Comparison of ENCODE assay signal across 8 cellular contexts in the genomic region with DNA sequence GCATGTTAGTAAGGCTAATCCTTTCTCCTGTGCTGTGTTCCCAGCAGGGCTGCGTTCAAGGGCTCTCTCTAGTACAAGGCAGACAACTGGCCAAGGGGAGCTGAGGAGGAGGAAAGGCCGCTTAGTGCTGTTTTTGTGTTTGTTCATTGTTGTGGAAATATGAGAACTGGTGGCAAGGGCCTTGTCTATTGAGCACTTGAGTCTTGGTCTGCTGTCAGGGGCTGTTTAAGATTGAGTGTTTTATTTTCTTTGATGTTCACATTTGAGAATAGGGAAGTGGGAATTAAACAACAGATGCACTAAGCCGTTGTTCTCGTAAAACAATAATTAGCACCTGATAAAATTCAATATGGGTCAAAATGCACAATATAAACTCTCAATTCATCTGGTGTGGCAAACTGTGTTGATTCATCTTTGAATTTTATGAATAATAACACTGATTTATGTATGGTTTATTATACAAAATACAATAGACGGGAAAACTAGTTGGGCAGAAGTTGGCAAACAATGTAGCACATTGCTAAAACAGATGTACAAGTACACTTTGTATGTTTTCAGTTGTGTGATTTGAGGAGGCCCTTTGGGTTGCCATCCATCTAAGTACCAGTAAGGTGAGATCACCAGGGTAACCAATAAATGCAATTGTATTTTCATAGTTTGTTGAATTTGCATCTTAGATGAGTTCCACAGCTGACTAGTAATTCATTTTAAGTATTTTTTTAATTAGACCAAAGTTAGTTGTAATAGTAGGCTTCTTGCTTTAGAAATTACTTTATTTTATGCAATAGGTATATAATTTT.
DNase-seq lines count a peak whose midpoint lies in the region; ATAC-seq and TF ChIP-seq lines count a peak whose summit lies in the region.

No MANE protein-coding gene starts in this region.

- CTCF ChIA-PET in OCI-LY7 (lab: Charles Lee; ENCODE audit: unreplicated experiment): interaction anchor here (0.9 to 1.9 kb wide), 5 partner anchors 10 to 83 kb away, joined by 3 to 6 read pairs (median 5); no protein-coding TSS in a partner anchor

- peak overlapping the region; percentile 76 for H3K4me2 ChIP-seq in OCI-LY7 (ENCODE audit: low read length)

- no peak for ATAC-seq in activated T-cell treated with anti-CD3 and anti-CD28 coated beads, Interleukin-2, amount 50 U/mL, for 4 hours
- peak; percentile 3 for ATAC-seq in HG03378 (IDR thresholded peaks at IDR 0.05; ENCODE audit: unreplicated experiment)
- ATAC-seq in stimulated activated naive B cell treated with anti-CD40 and anti-IgM and Interleukin-4, amounts not matched to agents 10 μg/mL and 1 μg/mL and 100 μg/mL, for 72 hours (replicated peaks): peak; percentile 68 to 80

- no peaks in the 10 kb centered on the region for H3K9me2 ChIP-seq in OCI-LY7 (ENCODE audit: insufficient read depth, low read length)

- peaks cover 87% of the 10 kb centered on the region for H3K4me1 ChIP-seq in OCI-LY7 (ENCODE audit: insufficient read depth, low read length, poor library complexity, severe bottlenecking)

- H2AFZ ChIP-seq in OCI-LY7 (ENCODE audit: low read length): no peak overlapping the region; the same call in 1 of the 2 replicates

- H3K9me3 ChIP-seq in OCI-LY7 (ENCODE audit: low read length): peaks cover 9% of the 10 kb centered on the region; the same call in 1 of the 2 replicates

- peaks cover 68% of the 10 kb centered on the region; the same call in 1 of the 2 replicates for H3K79me2 ChIP-seq in OCI-LY7 (ENCODE audit: insufficient read depth, low read depth, low read length)

- peak overlapping the region; percentile 12 for H3K27ac Mint-ChIP-seq in activated T-cell treated with anti-CD3 and anti-CD28 coated beads, Interleukin-2, amount 50 U/mL, for 24 hours
- peak overlapping the region; percentile 98 for H3K27ac Mint-ChIP-seq in stimulated activated naive B cell treated with anti-CD40 and anti-IgM and Interleukin-4, amounts not matched to agents 10 μg/mL and 1 μg/mL and 100 μg/mL, for 72 hours

- intact Hi-C loops in OCI-LY7 (cut with micrococcal nuclease; ENCODE audit: unreplicated experiment): loop anchor here (1.0 to 2.0 kb wide), 6 partner anchors 23 to 244 kb away; no protein-coding TSS in a partner anchor

- H4K20me1 ChIP-seq in OCI-LY7 (ENCODE audit: insufficient read depth, low read length): no peaks in the 10 kb centered on the region

- H3K9me3 Mint-ChIP-seq in activated T-cell treated with anti-CD3 and anti-CD28 coated beads, Interleukin-2, amount 50 U/mL, for 24 hours: no peaks in the 10 kb centered on the region
- H3K9me3 Mint-ChIP-seq in activated T-cell treated with anti-CD3 and anti-CD28 coated beads, Interleukin-2, amount 50 U/mL, for 4 hours: no peaks in the 10 kb centered on the region
- peaks cover 2 to 5% of the 10 kb centered on the region in 2 donors for H3K9me3 Mint-ChIP-seq in stimulated activated naive B cell treated with anti-CD40 and anti-IgM and Interleukin-4, amounts not matched to agents 10 μg/mL and 1 μg/mL and 100 μg/mL, for 72 hours

- POLR2A ChIA-PET in OCI-LY7 (lab: Charles Lee): interaction anchor here (0.7 to 10.8 kb wide), 25 partner anchors 10 to 291 kb away, joined by 3 to 290 read pairs (median 6); a partner anchor contains a TSS

- BruUV-seq in OCI-LY7 (replicated peaks; lab: Mats Ljungman, UMichigan): TSS peak; percentile 19

- peak overlapping the region; percentile 35 for H3K4me3 ChIP-seq in OCI-LY7 (ENCODE audit: low read depth, low read length, poor library complexity, severe bottlenecking)

- peaks cover 8% of the 10 kb centered on the region for H3K4me1 Mint-ChIP-seq in activated T-cell treated with anti-CD3 and anti-CD28 coated beads, Interleukin-2, amount 50 U/mL, for 24 hours (ENCODE audit: low read depth)
- H3K4me1 Mint-ChIP-seq in activated T-cell treated with anti-CD3 and anti-CD28 coated beads, Interleukin-2, amount 50 U/mL, for 4 hours (ENCODE audit: low read depth): peaks cover 5% of the 10 kb centered on the region
- H3K4me1 Mint-ChIP-seq in stimulated activated naive B cell treated with anti-CD40 and anti-IgM and Interleukin-4, amounts not matched to agents 10 μg/mL and 1 μg/mL and 100 μg/mL, for 72 hours: peaks cover 26 to 61% of the 10 kb centered on the region in 2 donors

- DNase-seq in activated T-cell treated with anti-CD3 and anti-CD28 coated beads, Interleukin-2, amount 50 U/mL, for 24 hours: no peak
- DNase-seq in activated T-cell treated with anti-CD3 and anti-CD28 coated beads, Interleukin-2, amount 50 U/mL, for 4 hours: no peak
- DNase-seq in OCI-LY7 (ENCODE audit: low spot score) (peak; percentile 97), OCI-M2 (lab: John Stamatoyannopoulos, UW; ENCODE audit: unreplicated experiment) (no peak)
- DNase-seq in stimulated activated naive B cell treated with anti-CD40 and anti-IgM and Interleukin-4, amounts not matched to agents 10 μg/mL and 1 μg/mL and 100 μg/mL, for 72 hours: no peak
- DNase-seq in activated effector memory CD4-positive, alpha-beta T cell treated with Interleukin-2 at 50 U/mL for 16 hours: no peak
- no peak for DNase-seq in activated effector memory CD4-positive, alpha-beta T cell treated with anti-CD3 and anti-CD28 coated beads, Interleukin-2, amount 50 U/mL, for 16 hours

- peaks cover 37% of the 10 kb centered on the region for H3K36me3 Mint-ChIP-seq in activated T-cell treated with anti-CD3 and anti-CD28 coated beads, Interleukin-2, amount 50 U/mL, for 24 hours (ENCODE audit: low read depth)
- H3K36me3 Mint-ChIP-seq in activated T-cell treated with anti-CD3 and anti-CD28 coated beads, Interleukin-2, amount 50 U/mL, for 4 hours (ENCODE audit: insufficient read depth): peaks cover 11% of the 10 kb centered on the region
- peaks cover 10 to 26% of the 10 kb centered on the region in 2 donors for H3K36me3 Mint-ChIP-seq in stimulated activated naive B cell treated with anti-CD40 and anti-IgM and Interleukin-4, amounts not matched to agents 10 μg/mL and 1 μg/mL and 100 μg/mL, for 72 hours

- no peak for TF ChIP-seq CTCF in OCI-LY7 (conservative IDR thresholded peaks at IDR 0.05; ENCODE audit: low read length)

- H3K27ac ChIP-seq in OCI-LY7 (ENCODE audit: low read depth, low read length, poor library complexity, severe bottlenecking): peak overlapping the region; percentile 98

- no peak overlapping the region for H3K4me3 Mint-ChIP-seq in activated T-cell treated with anti-CD3 and anti-CD28 coated beads, Interleukin-2, amount 50 U/mL, for 24 hours
- no peak overlapping the region for H3K4me3 Mint-ChIP-seq in activated T-cell treated with anti-CD3 and anti-CD28 coated beads, Interleukin-2, amount 50 U/mL, for 4 hours
- peak overlapping the region; percentile 71 to 78 for H3K4me3 Mint-ChIP-seq in stimulated activated naive B cell treated with anti-CD40 and anti-IgM and Interleukin-4, amounts not matched to agents 10 μg/mL and 1 μg/mL and 100 μg/mL, for 72 hours

- peaks cover 32% of the 10 kb centered on the region for H3K36me3 ChIP-seq in OCI-LY7 (ENCODE audit: insufficient read depth, low read length)

- no peaks in the 10 kb centered on the region for H3K27me3 Mint-ChIP-seq in activated T-cell treated with anti-CD3 and anti-CD28 coated beads, Interleukin-2, amount 50 U/mL, for 24 hours
- H3K27me3 Mint-ChIP-seq in activated T-cell treated with anti-CD3 and anti-CD28 coated beads, Interleukin-2, amount 50 U/mL, for 4 hours (ENCODE audit: low read depth): no peaks in the 10 kb centered on the region
- no peaks in the 10 kb centered on the region for H3K27me3 Mint-ChIP-seq in stimulated activated naive B cell treated with anti-CD40 and anti-IgM and Interleukin-4, amounts not matched to agents 10 μg/mL and 1 μg/mL and 100 μg/mL, for 72 hours

Comparison
In these comparisons a context has a peak if more than half of its experiments do, and no peak if none do; other contexts are left out.
1. H3K4me3 Mint-ChIP-seq: peak in stimulated activated naive B cell treated with anti-CD40 and anti-IgM and Interleukin-4, amounts not matched to agents 10 μg/mL and 1 μg/mL and 100 μg/mL, for 72 hours (2 of 2); none in activated T-cell treated with anti-CD3 and anti-CD28 coated beads, Interleukin-2, amount 50 U/mL, for 24 hours (single experiment) and activated T-cell treated with anti-CD3 and anti-CD28 coated beads, Interleukin-2, amount 50 U/mL, for 4 hours (single experiment).
2. ATAC-seq: peak in HG03378 (single experiment) and stimulated activated naive B cell treated with anti-CD40 and anti-IgM and Interleukin-4, amounts not matched to agents 10 μg/mL and 1 μg/mL and 100 μg/mL, for 72 hours (2 of 2); none in activated T-cell treated with anti-CD3 and anti-CD28 coated beads, Interleukin-2, amount 50 U/mL, for 4 hours (0 of 2).